ENCODE assay signal across 18 cellular contexts in genomic region chr22:37335819-37336199, GRCh38. TPM values are rescaled to one million over a fixed set of nuclear protein-coding genes. Genes with fewer than 3 reads are reported as not detected.
"Had no signal": no experiment of that assay in that cellular context is flagged by ENCODE, and none has a peak within 500 bp of the region (broad histone marks: within the 10 kb centered on the region; RNA-seq: fewer than 3 reads in every experiment).

No MANE protein-coding gene starts in this region.

- H3K36me3 ChIP-seq: prostate gland, suprapubic skin, upper lobe of left lung had no signal

- H3K27ac ChIP-seq: prostate gland, suprapubic skin, upper lobe of left lung had no signal

- H3K4me3 ChIP-seq: prostate gland, suprapubic skin, upper lobe of left lung had no signal

- H3K4me1 ChIP-seq: prostate gland had no signal

- H3K27ac Mint-ChIP-seq: activated CD4-positive, alpha-beta T cell treated with anti-CD3 and anti-CD28 coated beads, Interleukin-2, amount 10 ng/mL, durations not matched to agents 7 days and 5 days; activated T-cell treated with anti-CD3 and anti-CD28 coated beads, Interleukin-2, amount 50 U/mL, for 72 hours; stimulated activated naive CD8-positive, alpha-beta T cell treated with anti-CD3 and anti-CD28 coated beads, Interleukin-15, Interleukin-2, amounts not matched to agents 100 ng/mL and 50 ng/mL, for 24 hours; T-helper 2 cell treated with Interferon-gamma antibody and Interleukin-4, amounts not matched to agents 5 μg/mL and 100 μg/mL, for 36 hours had no signal

- H3K9me3 Mint-ChIP-seq: activated CD4-positive, alpha-beta T cell treated with anti-CD3 and anti-CD28 coated beads, Interleukin-2, amount 10 ng/mL, durations not matched to agents 7 days and 5 days; activated naive CD4-positive, alpha-beta T cell treated with anti-CD3 and anti-CD28 coated beads, Interleukin-2, amount 50 U/mL, for 72 hours; activated T-cell treated with anti-CD3 and anti-CD28 coated beads, Interleukin-2, amount 50 U/mL, for 72 hours; naive thymus-derived CD8-positive, alpha-beta T cell; stimulated activated naive CD8-positive, alpha-beta T cell treated with anti-CD3 and anti-CD28 coated beads, Interleukin-15, Interleukin-2, amounts not matched to agents 100 ng/mL and 50 ng/mL, for 24 hours; T-helper 2 cell treated with Interferon-gamma antibody and Interleukin-4, amounts not matched to agents 5 μg/mL and 100 μg/mL, for 36 hours had no signal

- DNase-seq: activated CD4-positive, alpha-beta T cell treated with anti-CD3 and anti-CD28 coated beads, Interleukin-2, amount 10 ng/mL, durations not matched to agents 7 days and 5 days; activated CD4-positive, CD25-positive, alpha-beta regulatory T cell; activated CD8-positive, alpha-beta memory T cell treated with anti-CD3 and anti-CD28 coated beads, Interleukin-2, amount 50 U/mL, for 48 hours; activated gamma-delta T cell; activated T-cell treated with anti-CD3 and anti-CD28 coated beads, Interleukin-2, amount 50 U/mL, for 72 hours; hippocampal formation; left ventricle myocardium superior; mesenchymal stem cell; naive thymus-derived CD8-positive, alpha-beta T cell; occipital lobe; upper lobe of left lung had no signal

- H3K36me3 Mint-ChIP-seq: activated naive CD4-positive, alpha-beta T cell treated with anti-CD3 and anti-CD28 coated beads, Interleukin-2, amount 50 U/mL, for 72 hours; naive thymus-derived CD8-positive, alpha-beta T cell had no signal

- H3K9me3 ChIP-seq: prostate gland, suprapubic skin, upper lobe of left lung had no signal

- H3K4me3 Mint-ChIP-seq: activated CD4-positive, alpha-beta T cell treated with anti-CD3 and anti-CD28 coated beads, Interleukin-2, amount 10 ng/mL, durations not matched to agents 7 days and 5 days; T-helper 2 cell treated with Interferon-gamma antibody and Interleukin-4, amounts not matched to agents 5 μg/mL and 100 μg/mL, for 36 hours had no signal

- ATAC-seq: activated naive CD4-positive, alpha-beta T cell treated with anti-CD3 and anti-CD28 coated beads, Interleukin-2, amount 50 U/mL, for 72 hours; activated T-cell treated with anti-CD3 and anti-CD28 coated beads, Interleukin-2, amount 50 U/mL, for 72 hours; left ventricle myocardium superior; naive thymus-derived CD8-positive, alpha-beta T cell; sciatic nerve had no signal

RNA-seq across cellular contexts. Expression of gene CYTH4, which starts 53.5 kb away (rescaled TPM):
- total RNA-seq: kidney epithelial cell had no signal
